8 cellular contexts compared by ENCODE assay signal in the genomic region with DNA sequence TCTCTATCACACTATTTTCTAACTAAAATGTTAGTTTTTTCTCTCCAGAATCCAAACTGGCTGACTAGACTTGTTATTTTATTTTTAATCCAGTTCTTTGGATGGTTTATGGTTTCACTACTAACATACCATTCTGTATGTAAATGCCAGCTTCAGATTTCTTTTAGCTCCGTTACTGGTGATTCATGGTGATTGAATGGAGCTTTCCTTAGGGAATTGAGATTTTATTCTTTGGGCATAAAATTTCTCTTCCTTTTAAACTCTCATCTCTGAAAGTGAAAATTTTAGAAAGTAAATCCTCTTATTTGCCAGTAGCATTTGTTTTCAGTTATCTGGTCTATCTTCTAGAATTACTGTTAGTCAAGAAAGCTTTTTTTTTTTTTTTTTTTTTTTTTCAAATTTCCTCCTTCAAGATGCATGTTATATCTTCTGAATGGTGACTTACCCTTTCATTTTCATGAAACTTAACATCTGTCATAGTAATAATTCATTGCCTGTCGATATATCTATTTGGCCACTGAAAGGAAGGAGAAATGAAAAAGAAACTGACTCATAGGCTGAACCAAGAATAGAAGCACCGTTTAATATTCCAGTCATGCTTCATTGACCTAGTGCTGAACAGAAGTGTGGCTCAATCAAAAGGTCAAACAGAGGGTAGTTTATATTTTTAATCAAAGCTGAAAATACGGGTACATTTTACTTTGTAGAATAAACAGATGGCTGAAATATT. TPM values are rescaled to one million over a fixed set of nuclear protein-coding genes. Genes with fewer than 3 reads are reported as not detected.
DNase-seq lines count a peak whose midpoint lies in the region; ATAC-seq and TF ChIP-seq lines count a peak whose summit lies in the region.

No MANE protein-coding gene starts in this region.

- no peak for TF ChIP-seq POLR2A in breast epithelium (IDR thresholded peaks at IDR 0.05)

- DNase-seq in MCF 10A (ENCODE audit: unreplicated experiment) (peak; percentile 35), breast epithelium (ENCODE audit: low spot score in 2 of 2) (no peak), PC-3 (peak; percentile 57), kidney tubule cell (ENCODE audit: low spot score) (peak; percentile 71), left colon (no peak), omental fat pad (ENCODE audit: low spot score) (no peak), Calu3 (no peak)

- TF ChIP-seq CTCF in MCF 10A (IDR thresholded peaks at IDR 0.05; ENCODE audit: unreplicated experiment): no peak
- no peak for TF ChIP-seq CTCF in breast epithelium (IDR thresholded peaks at IDR 0.05)
- TF ChIP-seq CTCF in PC-3 (conservative IDR thresholded peaks at IDR 0.05; ENCODE audit: low read depth, low read length): no peak
- no peak for TF ChIP-seq CTCF in omental fat pad (IDR thresholded peaks at IDR 0.05)
- TF ChIP-seq CTCF in Calu3 (IDR thresholded peaks at IDR 0.05; ENCODE audit: unreplicated experiment): no peak

- H3K4me1 ChIP-seq in breast epithelium (peaks cover 3 to 7% of the 10 kb centered on the region in 2 donors), PC-3 (ENCODE audit: insufficient read depth, low read length) (peaks cover 39% of the 10 kb centered on the region)

- H3K36me3 Mint-ChIP-seq in MCF 10A (ENCODE audit: insufficient read depth, unreplicated experiment): peaks cover 7% of the 10 kb centered on the region
- H3K36me3 Mint-ChIP-seq in Calu3 (ENCODE audit: insufficient read depth, unreplicated experiment): peaks cover under 1% of the 10 kb centered on the region

- H4K20me1 ChIP-seq in PC-3 (ENCODE audit: low read length): no peaks in the 10 kb centered on the region

- H3K4me3 Mint-ChIP-seq in MCF 10A (ENCODE audit: unreplicated experiment): no peak overlapping the region
- no peak overlapping the region for H3K4me3 Mint-ChIP-seq in Calu3 (ENCODE audit: low read depth, unreplicated experiment)

- ATAC-seq in HG02938 (IDR thresholded peaks at IDR 0.05; ENCODE audit: unreplicated experiment) (peak; percentile 88), PC-3 (peak; percentile 30), left colon (no peak), omental fat pad (ENCODE audit: low FRiP score) (no peak)

- no peak overlapping the region for H3K4me3 ChIP-seq in breast epithelium
- no peak overlapping the region for H3K4me3 ChIP-seq in PC-3 (ENCODE audit: low read length)

- POLR2A ChIA-PET in MCF 10A (lab: Yijun Ruan, JAX): interaction anchor here (0.6 to 10.3 kb wide), 7 partner anchors 11 to 694 kb away, joined by 3 to 123 read pairs (median 8); a partner anchor contains a TSS
- POLR2A ChIA-PET in PC-3 (lab: Charles Lee; ENCODE audit: unreplicated experiment): interaction anchor here (0.5 to 0.6 kb wide), 2 partner anchors 11 to 51 kb away, joined by 3 to 8 read pairs; no protein-coding TSS in a partner anchor

- no peak overlapping the region for H3K9ac ChIP-seq in PC-3 (ENCODE audit: low read length)

- H3K27ac ChIP-seq in breast epithelium: no peak overlapping the region
- H3K27ac ChIP-seq in PC-3 (ENCODE audit: low read length): 0 out of 2 replicates have a peak overlapping the region, but pooled peaks have one; percentile 7

- H3K9me3 Mint-ChIP-seq in MCF 10A (ENCODE audit: unreplicated experiment) (no peaks in the 10 kb centered on the region), Calu3 (ENCODE audit: low read depth, unreplicated experiment) (no peaks in the 10 kb centered on the region)

- intact Hi-C loops in MCF 10A (cut with micrococcal nuclease): no loop called here
- intact Hi-C loops in breast epithelium (cut with DNase I; ENCODE audit: low total_unique reads): no loop called here
- intact Hi-C loops in PC-3 (cut with micrococcal nuclease): no loop called here
- intact Hi-C loops in left colon (cut with DNase I, micrococcal nuclease): no loop called here
- intact Hi-C loops in Calu3 (cut with micrococcal nuclease; ENCODE audit: unreplicated experiment): no loop called here

- peaks cover 29% of the 10 kb centered on the region for H3K79me2 ChIP-seq in PC-3 (ENCODE audit: low read length)

- H3K4me1 Mint-ChIP-seq in MCF 10A (ENCODE audit: insufficient read depth, unreplicated experiment) (peaks cover 31% of the 10 kb centered on the region), Calu3 (ENCODE audit: low read depth, unreplicated experiment) (peaks cover 27% of the 10 kb centered on the region)

- CTCF ChIA-PET in MCF 10A (lab: Yijun Ruan, JAX): interaction anchor here (0.6 to 1.4 kb wide), 4 partner anchors 20 to 669 kb away, joined by 3 to 4 read pairs (median 3); no protein-coding TSS in a partner anchor
- CTCF ChIA-PET in PC-3 (lab: Charles Lee): interaction anchor here (0.7 kb wide), 1 partner anchor 51 kb away, joined by 3 read pairs; no protein-coding TSS in a partner anchor
- CTCF ChIA-PET in Calu3 (lab: Charles Lee): no interaction called here

- peak overlapping the region; percentile 22 for H3K4me2 ChIP-seq in PC-3 (ENCODE audit: low read length)

- no peaks in the 10 kb centered on the region for H3F3A ChIP-seq in PC-3 (ENCODE audit: low read length, unreplicated experiment)

- BruUV-seq in MCF 10A (replicated peaks; lab: Mats Ljungman, UMichigan) (no TSS peak), PC-3 (replicated peaks; lab: Mats Ljungman, UMichigan) (no TSS peak), Calu3 (replicated peaks; lab: Mats Ljungman, UMichigan) (no TSS peak)

- H3K36me3 ChIP-seq in breast epithelium: no peaks in the 10 kb centered on the region
- H3K36me3 ChIP-seq in PC-3 (ENCODE audit: low read depth, low read length): no peaks in the 10 kb centered on the region

- H3K27me3 ChIP-seq in breast epithelium: no peaks in the 10 kb centered on the region
- H3K27me3 ChIP-seq in PC-3 (ENCODE audit: low read length): no peaks in the 10 kb centered on the region

- H3K27me3 Mint-ChIP-seq in MCF 10A (ENCODE audit: insufficient read depth, unreplicated experiment): no peaks in the 10 kb centered on the region
- H3K27me3 Mint-ChIP-seq in Calu3 (ENCODE audit: unreplicated experiment): no peaks in the 10 kb centered on the region

- no peaks in the 10 kb centered on the region for H3K9me2 ChIP-seq in PC-3 (replicated peaks; ENCODE audit: low read length)

- H3K27ac Mint-ChIP-seq in MCF 10A (ENCODE audit: low read depth, unreplicated experiment) (peak overlapping the region; percentile 37), Calu3 (ENCODE audit: unreplicated experiment) (no peak overlapping the region)

- H3K9me3 ChIP-seq in breast epithelium (no peaks in the 10 kb centered on the region), PC-3 (ENCODE audit: low read length) (no peaks in the 10 kb centered on the region)

- no peak overlapping the region for H2AFZ ChIP-seq in PC-3 (ENCODE audit: low read length)

RNA-seq across cellular contexts. Expression of a gene that starts 6.4 kb away (rescaled TPM):
- total RNA-seq in MCF 10A (2022): 10.8 and 11.4 TPM in 2 replicates
- total RNA-seq in breast epithelium: 10 to 100 TPM; 19.7 to 49.8 (median 48.7) TPM
- total RNA-seq in PC-3 (2014; rRNA removed): 28.5 and 32.1 TPM in 2 replicates
- total RNA-seq in left colon: 100 to 1,000 TPM in 1 of 2 donors, 10 to 100 TPM in 1; 98.9 to 108 TPM
- total RNA-seq in omental fat pad: 10 to 100 TPM; 18.2 to 59.1 (median 27.3) TPM
- 29.4 and 30.3 TPM in 2 replicates for total RNA-seq in Calu3 (2022)

RNA-seq across cellular contexts. Expression of a gene that starts 29.3 kb away (rescaled TPM):
- 48.5 and 55.6 TPM in 2 replicates for total RNA-seq in MCF 10A (2022)
- 10 to 100 TPM; 35.4 to 52.4 (median 36.1) TPM for total RNA-seq in breast epithelium
- 17.2 and 20.4 TPM in 2 replicates for total RNA-seq in PC-3 (2014; rRNA removed)
- total RNA-seq in left colon: 10 to 100 TPM; 42.8 to 52.7 TPM
- total RNA-seq in omental fat pad: 10 to 100 TPM; 22.5 to 32.9 (median 25.6) TPM
- total RNA-seq in Calu3 (2022): 27.8 and 33.3 TPM in 2 replicates

RNA-seq across cellular contexts. Expression of a gene that starts 46.8 kb away (rescaled TPM):
- total RNA-seq in MCF 10A (2022) (not detected in 2 replicates), breast epithelium (not detected), PC-3 (2014; rRNA removed) (not detected in 2 replicates), left colon (not detected), omental fat pad (not detected), Calu3 (2022) (not detected in 2 replicates)

Comparison
In these comparisons a context has a peak if more than half of its experiments do, and no peak if none do; other contexts are left out.
1. DNase-seq: peak in MCF 10A (single experiment), PC-3 (single experiment) and kidney tubule cell (single experiment); none in breast epithelium (0 of 2), left colon (0 of 2), omental fat pad (single experiment) and Calu3 (single experiment).
2. ATAC-seq: peak in HG02938 (single experiment) and PC-3 (single experiment); none in left colon (single experiment) and omental fat pad (single experiment).